28 cellular contexts compared by ENCODE assay signal in the genomic region with DNA sequence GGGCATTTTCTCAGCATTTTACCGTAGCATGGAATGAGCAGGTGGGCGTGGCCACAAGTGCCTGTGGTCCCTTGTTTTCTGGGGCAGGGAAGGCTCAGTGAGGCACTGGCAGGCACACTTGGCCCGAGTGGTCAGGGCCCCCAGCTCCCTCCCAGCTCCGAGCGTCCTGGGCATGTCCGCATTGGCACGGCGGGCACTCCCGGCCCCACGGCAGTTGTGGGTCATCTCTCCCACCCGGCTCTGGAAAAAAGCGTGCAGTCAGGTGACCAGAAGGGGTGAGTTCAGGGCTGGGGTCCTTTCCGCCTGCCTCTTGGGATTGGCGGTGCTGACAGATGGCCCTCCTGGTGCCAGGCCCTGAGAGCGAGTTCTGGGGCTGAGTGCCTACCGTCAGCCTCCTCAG. TPM values are rescaled to one million over a fixed set of nuclear protein-coding genes. Genes with fewer than 3 reads are reported as not detected.
DNase-seq lines count a peak whose midpoint lies in the region; ATAC-seq and TF ChIP-seq lines count a peak whose summit lies in the region.
"Had no signal": no experiment of that assay in that cellular context is flagged by ENCODE, and none has a peak within 500 bp of the region (broad histone marks: within the 10 kb centered on the region; RNA-seq: fewer than 3 reads in every experiment).

No MANE protein-coding gene starts in this region.

- CTCF ChIA-PET in activated CD4-positive, alpha-beta T cell treated with anti-CD3 and anti-CD28 coated beads, Interleukin-2, amount 10 ng/mL, durations not matched to agents 7 days and 5 days (lab: Charles Lee) = interaction anchor here (1.4 kb wide), 1 partner anchor 10 kb away, joined by 3 read pairs; no protein-coding TSS in a partner anchor
- CTCF ChIA-PET in activated CD8-positive, alpha-beta T cell treated with anti-CD3 and anti-CD28 coated beads for 36 hours (lab: Charles Lee) = interaction anchor here (1.0 kb wide), 1 partner anchor 112 kb away, joined by 3 read pairs; no protein-coding TSS in a partner anchor

- peak overlapping the region; percentile 74 for H3K27ac Mint-ChIP-seq in activated CD4-positive, alpha-beta T cell treated with anti-CD3 and anti-CD28 coated beads, Interleukin-2, amount 10 ng/mL, durations not matched to agents 7 days and 5 days
- peak overlapping the region; percentile 95 for H3K27ac Mint-ChIP-seq in activated CD8-positive, alpha-beta T cell treated with anti-CD3 and anti-CD28 coated beads for 36 hours
- H3K27ac Mint-ChIP-seq: activated naive CD4-positive, alpha-beta T cell treated with anti-CD3 and anti-CD28 coated beads, Interleukin-2, amount 10 ng/mL, durations not matched to agents 7 days and 5 days had no signal

- peaks cover 27% of the 10 kb centered on the region for H3K4me1 Mint-ChIP-seq in activated CD4-positive, alpha-beta T cell treated with anti-CD3 and anti-CD28 coated beads, Interleukin-2, amount 10 ng/mL, durations not matched to agents 7 days and 5 days
- peaks cover 44% of the 10 kb centered on the region for H3K4me1 Mint-ChIP-seq in activated CD8-positive, alpha-beta T cell treated with anti-CD3 and anti-CD28 coated beads for 36 hours (ENCODE audit: low read depth)
- H3K4me1 Mint-ChIP-seq: neural crest cell had no signal

- DNase-seq in activated CD4-positive, alpha-beta T cell treated with anti-CD3 and anti-CD28 coated beads, Interleukin-2, amount 10 ng/mL, durations not matched to agents 7 days and 5 days = no peak
- no peak for DNase-seq in activated CD4-positive, alpha-beta T cell treated with anti-CD3 and anti-CD28 coated beads for 4 hours
- no peak for DNase-seq in activated CD8-positive, alpha-beta T cell treated with anti-CD3 and anti-CD28 coated beads for 36 hours
- no peak for DNase-seq in right atrium auricular region (ENCODE audit: low spot score)
- no peak for DNase-seq in middle frontal gyrus (ENCODE audit: extremely low spot score, low spot score)
- DNase-seq in SJCRH30 = no peak
- DNase-seq: activated CD4-positive, alpha-beta T cell treated with anti-CD3 and anti-CD28 coated beads for 48 hours; activated CD8-positive, alpha-beta memory T cell treated with anti-CD3 and anti-CD28 coated beads, Interleukin-2, amount 50 U/mL, for 48 hours; activated naive CD4-positive, alpha-beta T cell treated with anti-CD3 and anti-CD28 coated beads, Interleukin-2, amount 10 ng/mL, durations not matched to agents 7 days and 5 days; aorta; colonic mucosa; effector memory CD4-positive, alpha-beta T cell; foreskin fibroblast; GOT3; kidney glomerular epithelial cell; mammary epithelial cell; NCI-H146; NCI-H2107; NCI-H748 treated with DMSO at 0.1 percent for 48 hours; right lobe of liver; stimulated activated CD4-positive, alpha-beta T cell treated with anti-CD3 and anti-CD28 coated beads, Interleukin-2, amount 100 ng/mL, for 48 hours; uterus had no signal

- H3K27me3 ChIP-seq in BLaER1 = no peaks in the 10 kb centered on the region
- no peaks in the 10 kb centered on the region for H3K27me3 ChIP-seq in right atrium auricular region
- no peaks in the 10 kb centered on the region for H3K27me3 ChIP-seq in SJCRH30
- H3K27me3 ChIP-seq: colonic mucosa, right lobe of liver, uterus had no signal

- H3K27me3 Mint-ChIP-seq in activated CD4-positive, alpha-beta T cell treated with anti-CD3 and anti-CD28 coated beads, Interleukin-2, amount 10 ng/mL, durations not matched to agents 7 days and 5 days = no peaks in the 10 kb centered on the region
- no peaks in the 10 kb centered on the region for H3K27me3 Mint-ChIP-seq in activated CD8-positive, alpha-beta T cell treated with anti-CD3 and anti-CD28 coated beads for 36 hours
- H3K27me3 Mint-ChIP-seq: activated naive CD4-positive, alpha-beta T cell treated with anti-CD3 and anti-CD28 coated beads, Interleukin-2, amount 10 ng/mL, durations not matched to agents 7 days and 5 days had no signal

- H3K36me3 ChIP-seq in BLaER1 = peaks cover 43% of the 10 kb centered on the region
- peaks cover 34% of the 10 kb centered on the region for H3K36me3 ChIP-seq in right atrium auricular region
- H3K36me3 ChIP-seq in SJCRH30 = no peaks in the 10 kb centered on the region
- H3K36me3 ChIP-seq: colonic mucosa, uterus had no signal

- peak overlapping the region; percentile 79; the same call in 1 of the 2 replicates for H3K9ac ChIP-seq in BLaER1

- H3K4me2 ChIP-seq in BLaER1 = peak overlapping the region; percentile 98

- no peaks in the 10 kb centered on the region for H3K9me3 Mint-ChIP-seq in activated CD4-positive, alpha-beta T cell treated with anti-CD3 and anti-CD28 coated beads, Interleukin-2, amount 10 ng/mL, durations not matched to agents 7 days and 5 days
- no peaks in the 10 kb centered on the region for H3K9me3 Mint-ChIP-seq in activated CD8-positive, alpha-beta T cell treated with anti-CD3 and anti-CD28 coated beads for 36 hours
- H3K9me3 Mint-ChIP-seq: activated naive CD4-positive, alpha-beta T cell treated with anti-CD3 and anti-CD28 coated beads, Interleukin-2, amount 10 ng/mL, durations not matched to agents 7 days and 5 days; neural crest cell; T-helper 2 cell treated with Interferon-gamma antibody and Interleukin-4, amounts not matched to agents 5 μg/mL and 100 μg/mL, for 36 hours had no signal

- H3K27ac ChIP-seq in BLaER1 = peak overlapping the region; percentile 87
- peak overlapping the region; percentile 40 to 67 for H3K27ac ChIP-seq in right atrium auricular region
- no peak overlapping the region for H3K27ac ChIP-seq in SJCRH30
- H3K27ac ChIP-seq: colonic mucosa, right lobe of liver, SK-N-MC, uterus had no signal

- TF ChIP-seq CTCF in activated CD8-positive, alpha-beta T cell treated with anti-CD3 and anti-CD28 coated beads for 36 hours (IDR thresholded peaks at IDR 0.05) = no peak
- no peak for TF ChIP-seq CTCF in right atrium auricular region (IDR thresholded peaks at IDR 0.05)

- peaks cover 83% of the 10 kb centered on the region for H4K20me1 ChIP-seq in BLaER1

- no peak for ATAC-seq in activated CD8-positive, alpha-beta T cell treated with anti-CD3 and anti-CD28 coated beads for 36 hours
- ATAC-seq in HG03025 (IDR thresholded peaks at IDR 0.05; ENCODE audit: low FRiP score, unreplicated experiment) = no peak
- ATAC-seq: esophagus mucosa had no signal

- H3K9me3 ChIP-seq in BLaER1 = no peaks in the 10 kb centered on the region
- H3K9me3 ChIP-seq in right atrium auricular region = no peaks in the 10 kb centered on the region
- no peaks in the 10 kb centered on the region for H3K9me3 ChIP-seq in SJCRH30 (replicated peaks)
- H3K9me3 ChIP-seq: colonic mucosa, right lobe of liver, uterus had no signal

- peak overlapping the region; percentile 3; the same call in 1 of the 2 replicates for H3K4me3 ChIP-seq in BLaER1
- H3K4me3 ChIP-seq in right atrium auricular region = no peak overlapping the region
- H3K4me3 ChIP-seq in SJCRH30 = no peak overlapping the region
- H3K4me3 ChIP-seq: colonic mucosa, right lobe of liver, SK-N-MC, uterus had no signal

- POLR2A ChIA-PET in activated CD4-positive, alpha-beta T cell treated with anti-CD3 and anti-CD28 coated beads, Interleukin-2, amount 10 ng/mL, durations not matched to agents 7 days and 5 days (lab: Charles Lee) = no interaction called here
- POLR2A ChIA-PET in activated CD8-positive, alpha-beta T cell treated with anti-CD3 and anti-CD28 coated beads for 36 hours (lab: Charles Lee) = interaction anchor here (1.6 kb wide), 1 partner anchor 87 kb away, joined by 4 read pairs; a partner anchor contains a TSS

- no peak overlapping the region for H3K4me3 Mint-ChIP-seq in activated CD4-positive, alpha-beta T cell treated with anti-CD3 and anti-CD28 coated beads, Interleukin-2, amount 10 ng/mL, durations not matched to agents 7 days and 5 days
- H3K4me3 Mint-ChIP-seq in activated CD8-positive, alpha-beta T cell treated with anti-CD3 and anti-CD28 coated beads for 36 hours = peak overlapping the region; percentile 85
- H3K4me3 Mint-ChIP-seq: activated naive CD4-positive, alpha-beta T cell treated with anti-CD3 and anti-CD28 coated beads, Interleukin-2, amount 10 ng/mL, durations not matched to agents 7 days and 5 days; neural crest cell; T-helper 2 cell treated with Interferon-gamma antibody and Interleukin-4, amounts not matched to agents 5 μg/mL and 100 μg/mL, for 36 hours had no signal

- H3K4me1 ChIP-seq in BLaER1 (peaks cover 95% of the 10 kb centered on the region), right atrium auricular region (peaks cover 0 to 41% of the 10 kb centered on the region in 2 donors), SJCRH30 (peaks cover 4% of the 10 kb centered on the region; the same call in 1 of the 2 replicates)
- H3K4me1 ChIP-seq: uterus had no signal

- H3K36me3 Mint-ChIP-seq in activated CD4-positive, alpha-beta T cell treated with anti-CD3 and anti-CD28 coated beads, Interleukin-2, amount 10 ng/mL, durations not matched to agents 7 days and 5 days (ENCODE audit: low read depth) = peaks cover 2% of the 10 kb centered on the region
- H3K36me3 Mint-ChIP-seq in activated CD8-positive, alpha-beta T cell treated with anti-CD3 and anti-CD28 coated beads for 36 hours (ENCODE audit: low read depth) = peaks cover 8% of the 10 kb centered on the region

- intact Hi-C loops in activated CD8-positive, alpha-beta T cell treated with anti-CD3 and anti-CD28 coated beads for 36 hours (cut with micrococcal nuclease) = loop anchor here (10.0 kb wide), 1 partner anchor 91 kb away; no protein-coding TSS in a partner anchor

RNA-seq across cellular contexts. Expression of a gene that starts 55.8 kb away (rescaled TPM):
- 10 to 100 TPM; 40.8 to 43.2 TPM for total RNA-seq in activated CD4-positive, alpha-beta T cell treated with anti-CD3 and anti-CD28 coated beads, Interleukin-2, amount 10 ng/mL, durations not matched to agents 7 days and 5 days
- total RNA-seq in activated CD8-positive, alpha-beta T cell treated with anti-CD3 and anti-CD28 coated beads for 36 hours = 10 to 100 TPM; 26.9 to 28.1 TPM
- total RNA-seq in right atrium auricular region = 10 to 100 TPM; 29.1 to 31.6 TPM
- 8.6 and 8.8 TPM in 2 replicates for total RNA-seq in SJCRH30 (2014; rRNA removed; shearing (Covaris generic))
